ENCODE assay signal across 8 cellular contexts in the genomic region with DNA sequence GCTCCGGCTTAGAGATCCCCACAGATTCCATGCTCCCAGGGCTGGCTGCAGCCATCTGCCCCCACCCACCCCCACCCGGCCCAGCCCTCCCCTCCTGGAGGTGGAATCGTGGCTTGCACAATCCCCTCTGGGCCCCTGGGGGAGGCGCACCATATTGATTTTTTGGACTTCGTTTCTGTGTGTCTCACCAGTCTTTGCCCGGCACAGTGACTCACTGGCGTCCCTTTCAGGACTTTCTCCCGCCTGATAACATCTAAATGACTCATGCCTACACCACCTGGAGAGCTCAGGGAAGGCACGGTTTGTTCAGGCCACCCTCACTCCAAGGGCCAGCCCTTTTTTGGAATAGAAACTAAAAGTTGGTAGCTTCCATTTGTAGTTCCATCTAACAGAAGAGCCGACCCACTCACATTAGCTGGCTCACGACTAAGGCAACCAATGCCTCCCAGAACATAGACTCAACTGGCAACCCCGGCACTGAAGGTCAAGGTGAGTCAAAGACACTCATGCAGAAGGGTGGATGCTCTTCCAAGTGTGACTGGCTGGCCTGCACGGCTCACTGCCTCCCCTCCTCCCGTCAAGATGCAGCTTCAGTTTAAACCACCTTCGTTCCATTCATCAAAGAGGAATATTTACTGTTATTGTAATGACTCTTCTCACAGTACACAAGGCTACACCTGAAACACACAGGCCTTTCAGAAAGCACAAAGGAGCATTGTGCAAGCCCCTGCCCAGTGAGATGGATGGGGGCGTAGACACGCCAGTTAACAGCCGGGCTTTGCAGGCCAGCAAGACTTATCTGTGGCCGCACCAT. TPM values are rescaled to one million over a fixed set of nuclear protein-coding genes. Genes with fewer than 3 reads are reported as not detected.
DNase-seq lines count a peak whose midpoint lies in the region; ATAC-seq and TF ChIP-seq lines count a peak whose summit lies in the region.

No MANE protein-coding gene starts in this region.

- no peaks in the 10 kb centered on the region for H3K4me1 Mint-ChIP-seq in nephron
- H3K4me1 Mint-ChIP-seq in naive thymus-derived CD4-positive, alpha-beta T cell, result peaks cover 2 to 11% (median 9%) of the 10 kb centered on the region in 7 donors

- H3K9me3 Mint-ChIP-seq in nephron, result peaks cover 11% of the 10 kb centered on the region
- peaks cover 2 to 10% (median 5%) of the 10 kb centered on the region in 11 donors for H3K9me3 Mint-ChIP-seq in naive thymus-derived CD4-positive, alpha-beta T cell

- no peak for TF ChIP-seq CTCF in GM10248 (IDR thresholded peaks at IDR 0.05; ENCODE audit: control extremely low read depth, extremely low read depth, low read depth, missing control alignments)
- no peak for TF ChIP-seq CTCF in nephron (IDR thresholded peaks at IDR 0.05; ENCODE audit: unreplicated experiment in 3 of 3)

- no peak overlapping the region for H3K4me3 Mint-ChIP-seq in nephron
- H3K4me3 Mint-ChIP-seq in naive thymus-derived CD4-positive, alpha-beta T cell, result no peak overlapping the region

- no peaks in the 10 kb centered on the region for H3K36me3 ChIP-seq in naive thymus-derived CD4-positive, alpha-beta T cell (ENCODE audit: control insufficient read depth in 2 of 3, insufficient read depth in 3 of 3, low read length in 3 of 3)

- H3K27ac Mint-ChIP-seq in nephron, result peak overlapping the region; percentile 40 to 70 (median 64)
- H3K27ac Mint-ChIP-seq in naive thymus-derived CD4-positive, alpha-beta T cell, result no peak overlapping the region

- peaks cover 4% of the 10 kb centered on the region for H3K36me3 Mint-ChIP-seq in nephron (ENCODE audit: low read depth)
- peaks cover 0 to 9% (median 3%) of the 10 kb centered on the region in 5 donors for H3K36me3 Mint-ChIP-seq in naive thymus-derived CD4-positive, alpha-beta T cell

- DNase-seq in GM10248 (ENCODE audit: extremely low spot score), result peak; percentile 34
- peak; percentile 42 for DNase-seq in LHCN-M2 (ENCODE audit: low read depth)
- DNase-seq in amniotic epithelial cell (ENCODE audit: low read depth), result peak; percentile 53
- no peak for DNase-seq in naive thymus-derived CD4-positive, alpha-beta T cell
- no peak for DNase-seq in T-helper 1 cell

- peaks cover 0 to 4% (median 0%) of the 10 kb centered on the region in 3 experiments for H3K9me3 ChIP-seq in naive thymus-derived CD4-positive, alpha-beta T cell (ENCODE audit: control insufficient read depth in 2 of 3, low read length in 3 of 3)

- ATAC-seq in naive thymus-derived CD4-positive, alpha-beta T cell, result no peak
- ATAC-seq in HG03039 (IDR thresholded peaks at IDR 0.05; ENCODE audit: unreplicated experiment), result no peak
- no peak for ATAC-seq in GM18505 (IDR thresholded peaks at IDR 0.05; ENCODE audit: unreplicated experiment)

- no peaks in the 10 kb centered on the region for H3K27me3 Mint-ChIP-seq in nephron (ENCODE audit: low read depth)
- peaks cover 0 to 5% (median 0%) of the 10 kb centered on the region in 5 donors for H3K27me3 Mint-ChIP-seq in naive thymus-derived CD4-positive, alpha-beta T cell

- no peak overlapping the region for H3K4me3 ChIP-seq in naive thymus-derived CD4-positive, alpha-beta T cell (ENCODE audit: low read length)

- POLR2A ChIA-PET in GM10248 (lab: Yijun Ruan, JAX), result no interaction called here
- POLR2A ChIA-PET in naive thymus-derived CD4-positive, alpha-beta T cell (lab: Charles Lee), result no interaction called here

- H3K4me1 ChIP-seq in naive thymus-derived CD4-positive, alpha-beta T cell (ENCODE audit: control insufficient read depth in 2 of 2, insufficient read depth in 2 of 2, low read length in 2 of 2), result no peaks in the 10 kb centered on the region

- H3K27ac ChIP-seq in naive thymus-derived CD4-positive, alpha-beta T cell (ENCODE audit: low read depth, low read length), result no peak overlapping the region

- no peaks in the 10 kb centered on the region for H3K27me3 ChIP-seq in naive thymus-derived CD4-positive, alpha-beta T cell (ENCODE audit: control insufficient read depth in 2 of 2, insufficient read depth in 2 of 2, low read length in 2 of 2)

- intact Hi-C loops in naive thymus-derived CD4-positive, alpha-beta T cell (cut with micrococcal nuclease), result no loop called here

- CTCF ChIA-PET in GM10248 (lab: Yijun Ruan, JAX), result no interaction called here
- CTCF ChIA-PET in naive thymus-derived CD4-positive, alpha-beta T cell (lab: Charles Lee), result no interaction called here

- no peak for TF ChIP-seq POLR2A in GM18505 (IDR thresholded peaks at IDR 0.05; ENCODE audit: borderline replicate concordance, extremely low read depth, insufficient read depth, insufficient read length)

RNA-seq across cellular contexts. Expression of gene ETS2, which starts 18.1 kb away (rescaled TPM):
- total RNA-seq in LHCN-M2 (2014; rRNA removed), result 7.3 and 8.5 TPM in 2 replicates
- polyA plus RNA-seq in LHCN-M2 (2012), result 8.9 TPM
- 10 to 100 TPM; 15.6 to 61.1 (median 20.9) TPM for total RNA-seq in naive thymus-derived CD4-positive, alpha-beta T cell
- 1 to 10 TPM; 3.4 to 9.7 TPM for polyA plus RNA-seq in naive thymus-derived CD4-positive, alpha-beta T cell

Comparison
In these comparisons a context has a peak if more than half of its experiments do, and no peak if none do; other contexts are left out.
1. DNase-seq: peak in GM10248 (single experiment), LHCN-M2 (single experiment) and amniotic epithelial cell (single experiment); none in naive thymus-derived CD4-positive, alpha-beta T cell (0 of 9) and T-helper 1 cell (0 of 5).
2. H3K27ac Mint-ChIP-seq: peak in nephron (3 of 3); none in naive thymus-derived CD4-positive, alpha-beta T cell (0 of 9).